ENCODE assay signal across 1 cellular context in genomic region chr14:92121670-92122350, GRCh38.
TF ChIP-seq lines count a peak whose summit lies in the region.

Gene CPSF2 (plus strand): TSS chr14:92121969. CDS start chr14:92130985, 9,016 bp downstream.
Gene NDUFB1 (minus strand): TSS chr14:92121706. CDS start chr14:92117637, 4,069 bp downstream.

TF ChIP-seq in HepG2, 621 proteins besides CTCF, POLR2A, EP300 and RAD21 (continued from another document and continues in another):
- TF ChIP-seq E2F2 (CRISPR knock-in tag; IDR thresholded peaks at IDR 0.05; ENCODE audit: borderline replicate concordance) (no peak), ZNF691 (CRISPR knock-in tag; IDR thresholded peaks at IDR 0.05; ENCODE audit: borderline replicate concordance, low read depth) (peak; percentile 43; the same call in 1 of the 2 replicates), ZNF143 (CRISPR knock-in tag; IDR thresholded peaks at IDR 0.05) (no peak), ATF4 (CRISPR knock-in tag; IDR thresholded peaks at IDR 0.05) (no peak), TRIM24 (CRISPR knock-in tag; IDR thresholded peaks at IDR 0.05) (no peak), MBNL3 (CRISPR knock-in tag; conservative IDR thresholded peaks at IDR 0.05) (no peak), KAT7 (CRISPR knock-in tag; IDR thresholded peaks at IDR 0.05; ENCODE audit: borderline replicate concordance) (peak; percentile 91; the same call in 1 of the 2 replicates), HMGA1 (CRISPR knock-in tag; conservative IDR thresholded peaks at IDR 0.05) (no peak), MED13 (CRISPR knock-in tag; IDR thresholded peaks at IDR 0.05) (no peak; the same call in 1 of the 2 replicates), ZBTB42 (CRISPR knock-in tag; IDR thresholded peaks at IDR 0.05) (no peak), SIX1 (CRISPR knock-in tag; IDR thresholded peaks at IDR 0.05; ENCODE audit: borderline replicate concordance) (no peak), SRSF4 (IDR thresholded peaks at IDR 0.05; ENCODE audit: low read depth, low read length, poor library complexity, severe bottlenecking) (no peak), ZNF12 (CRISPR knock-in tag; IDR thresholded peaks at IDR 0.05) (no peak), KLF11 (CRISPR knock-in tag; IDR thresholded peaks at IDR 0.05) (no peak), ZBED4 (CRISPR knock-in tag; IDR thresholded peaks at IDR 0.05; ENCODE audit: borderline replicate concordance) (no peak), ZNF574 (CRISPR knock-in tag; IDR thresholded peaks at IDR 0.05) (peak; percentile 45; the same call in 1 of the 2 replicates), CCDC6 (CRISPR knock-in tag; IDR thresholded peaks at IDR 0.05) (no peak), MEIS1 (CRISPR knock-in tag; IDR thresholded peaks at IDR 0.05; ENCODE audit: borderline replicate concordance) (peak; percentile 60), ZNF235 (CRISPR knock-in tag; IDR thresholded peaks at IDR 0.05; ENCODE audit: borderline replicate concordance) (no peak), HCFC1 (IDR thresholded peaks at IDR 0.05; ENCODE audit: low read depth, low read length) (no peak), SP1 (IDR thresholded peaks at IDR 0.05) (no peak), SP1 (CRISPR knock-in tag; IDR thresholded peaks at IDR 0.05) (no peak), ZMYM2 (CRISPR knock-in tag; IDR thresholded peaks at IDR 0.05) (no peak), SPEN (CRISPR knock-in tag; IDR thresholded peaks at IDR 0.05; ENCODE audit: low read depth) (0 out of 2 replicates have a peak, but pooled peaks have one; percentile 15), POLR2AphosphoS2 (IDR thresholded peaks at IDR 0.05; ENCODE audit: low read depth, low read length) (no peak), FOSL2 (CRISPR knock-in tag; IDR thresholded peaks at IDR 0.05) (peak; percentile 25; the same call in 1 of the 2 replicates), ZNF441 (CRISPR knock-in tag; IDR thresholded peaks at IDR 0.05; ENCODE audit: borderline replicate concordance) (peak; percentile 76; the same call in 1 of the 2 replicates), ZNF747 (CRISPR knock-in tag; IDR thresholded peaks at IDR 0.05; ENCODE audit: borderline replicate concordance) (no peak; the same call in 1 of the 2 replicates), TCF12 (IDR thresholded peaks at IDR 0.05) (no peak), TCF12 (CRISPR knock-in tag; IDR thresholded peaks at IDR 0.05) (no peak), MED1 (CRISPR knock-in tag; IDR thresholded peaks at IDR 0.05) (peak; percentile 48), ZNF382 (CRISPR knock-in tag; IDR thresholded peaks at IDR 0.05; ENCODE audit: borderline replicate concordance) (no peak), SMAD1 (CRISPR knock-in tag; IDR thresholded peaks at IDR 0.05; ENCODE audit: borderline replicate concordance, low read depth) (peak; percentile 13; the same call in 1 of the 2 replicates), ZNF326 (CRISPR knock-in tag; IDR thresholded peaks at IDR 0.05; ENCODE audit: borderline replicate concordance) (no peak), ATAD3A (CRISPR knock-in tag; IDR thresholded peaks at IDR 0.05) (no peak), KLF16 (CRISPR knock-in tag; IDR thresholded peaks at IDR 0.05) (peak in 1 of 2 experiments; percentile 80; a peak in 2 of 4 replicates), SAFB2 (CRISPR knock-in tag; IDR thresholded peaks at IDR 0.05; ENCODE audit: borderline replicate concordance, low read depth) (no peak), RELA (CRISPR knock-in tag; IDR thresholded peaks at IDR 0.05) (no peak), ZNF550 (CRISPR knock-in tag; IDR thresholded peaks at IDR 0.05; ENCODE audit: borderline replicate concordance) (no peak), STAT5B (CRISPR knock-in tag; IDR thresholded peaks at IDR 0.05) (no peak), JUN (CRISPR knock-in tag; IDR thresholded peaks at IDR 0.05) (no peak), ZNF609 (CRISPR knock-in tag; IDR thresholded peaks at IDR 0.05; ENCODE audit: borderline replicate concordance) (no peak; the same call in 1 of the 2 replicates), ZNF335 (CRISPR knock-in tag; IDR thresholded peaks at IDR 0.05) (no peak), TERF1 (CRISPR knock-in tag; IDR thresholded peaks at IDR 0.05) (no peak), ZNF256 (CRISPR knock-in tag; conservative IDR thresholded peaks at IDR 0.05) (0 out of 2 replicates have a peak, but pooled peaks have one; percentile 45), CBX1 (IDR thresholded peaks at IDR 0.05; ENCODE audit: low read depth) (no peak), MLLT10 (CRISPR knock-in tag; IDR thresholded peaks at IDR 0.05) (no peak), SRSF1 (optimal IDR thresholded peaks at IDR 0.05; ENCODE audit: low read depth, low read length) (no peak), ZNF317 (CRISPR knock-in tag; IDR thresholded peaks at IDR 0.05) (0 out of 2 replicates have a peak, but pooled peaks have one; percentile 2), ZNF180 (CRISPR knock-in tag; IDR thresholded peaks at IDR 0.05; ENCODE audit: borderline replicate concordance, low read depth) (no peak), TAF1 (CRISPR knock-in tag; IDR thresholded peaks at IDR 0.05) (peak; percentile 99), PHB2 (IDR thresholded peaks at IDR 0.05; ENCODE audit: partially characterized antibody) (no peak), BRD4 (CRISPR knock-in tag; IDR thresholded peaks at IDR 0.05) (peak; percentile 93), KAT8 (CRISPR knock-in tag; IDR thresholded peaks at IDR 0.05) (peak; percentile 79; the same call in 1 of the 2 replicates), ADNP (CRISPR knock-in tag; IDR thresholded peaks at IDR 0.05) (no peak), ZNF331 (CRISPR knock-in tag; IDR thresholded peaks at IDR 0.05) (peak; percentile 54; the same call in 1 of the 2 replicates), FIP1L1 (IDR thresholded peaks at IDR 0.05; ENCODE audit: borderline replicate concordance, insufficient read depth, low read depth, low read length) (no peak), CREM (IDR thresholded peaks at IDR 0.05) (peak; percentile 66), CREM (CRISPR knock-in tag; IDR thresholded peaks at IDR 0.05) (no peak), TOE1 (CRISPR knock-in tag; IDR thresholded peaks at IDR 0.05) (no peak), MAFG (CRISPR knock-in tag; IDR thresholded peaks at IDR 0.05) (no peak; the same call in 1 of the 2 replicates), ZNF460 (CRISPR knock-in tag; IDR thresholded peaks at IDR 0.05; ENCODE audit: borderline replicate concordance) (no peak), ZNF780A (CRISPR knock-in tag; IDR thresholded peaks at IDR 0.05) (no peak), ZZZ3 (CRISPR knock-in tag; IDR thresholded peaks at IDR 0.05; ENCODE audit: borderline replicate concordance) (no peak)
